Comparison of ENCODE assay signal across 15 cellular contexts in the genomic region with DNA sequence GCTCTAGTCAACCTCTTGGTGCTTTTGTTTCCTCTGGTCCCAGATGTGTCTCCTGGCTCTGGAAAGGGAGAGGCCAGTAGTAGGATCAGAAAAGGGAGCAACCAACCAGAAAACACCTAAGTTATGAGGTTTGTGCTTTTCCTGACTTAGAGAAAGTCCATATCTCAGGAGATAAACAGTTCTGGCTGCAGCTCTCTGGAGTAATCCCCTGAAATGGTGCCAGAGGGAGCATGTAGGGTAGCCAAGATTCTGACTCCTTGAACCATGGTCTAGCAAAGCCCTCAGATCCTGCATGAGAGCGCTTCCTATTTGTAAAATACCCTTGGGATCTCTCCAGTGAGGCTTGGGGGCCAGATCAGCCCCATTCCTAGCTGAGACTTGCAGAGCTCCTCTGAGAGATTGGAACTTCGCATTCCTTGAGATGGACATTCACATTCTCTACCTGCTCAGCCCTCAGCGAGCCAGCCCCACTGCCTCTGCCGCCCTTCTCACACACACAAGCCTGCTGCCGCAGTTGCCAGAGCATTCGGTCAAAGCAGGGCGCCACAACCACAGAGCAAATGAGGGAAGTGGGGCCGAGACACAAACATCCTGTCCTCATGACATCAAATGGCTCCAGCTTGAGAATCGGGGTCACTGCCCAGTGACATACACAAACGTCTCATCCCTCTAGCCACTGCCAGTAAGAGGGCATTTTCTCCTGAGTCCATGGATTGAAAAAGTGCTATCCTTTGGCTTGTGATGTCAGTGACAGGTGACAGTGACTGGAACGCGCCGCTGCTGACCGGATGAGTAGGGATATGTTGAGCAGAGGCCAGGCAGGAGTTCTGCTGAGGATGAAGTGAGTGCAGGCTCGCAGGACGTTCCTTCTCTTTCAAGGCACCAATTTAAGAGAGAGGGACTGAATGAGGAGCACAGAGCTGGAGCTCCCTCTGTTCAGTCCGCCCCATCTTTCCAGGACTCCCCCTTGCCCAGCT. TPM values are rescaled to one million over a fixed set of nuclear protein-coding genes. Genes with fewer than 3 reads are reported as not detected.
A peak's percentile ranks its signal among the peaks of the same experiment; 100 is the strongest.
DNase-seq lines count a peak whose midpoint lies in the region; ATAC-seq and TF ChIP-seq lines count a peak whose summit lies in the region.
"Had no signal": no experiment of that assay in that cellular context is flagged by ENCODE, and none has a peak within 500 bp of the region (broad histone marks: within the 10 kb centered on the region; RNA-seq: fewer than 3 reads in every experiment).

No MANE protein-coding gene starts in this region.

- H3K14ac ChIP-seq in neuronal stem cell (ENCODE audit: low read length) (no peak overlapping the region), mesenchymal stem cell (ENCODE audit: low read length in 2 of 2) (no peak overlapping the region)

- H4K8ac ChIP-seq in neuronal stem cell (ENCODE audit: low read depth, low read length) (no peak overlapping the region), mesenchymal stem cell (ENCODE audit: low read length) (no peak overlapping the region)

- no peak overlapping the region for H2BK120ac ChIP-seq in neuronal stem cell (ENCODE audit: low read depth, low read length)
- no peak overlapping the region for H2BK120ac ChIP-seq in mesenchymal stem cell (ENCODE audit: low read depth, low read length)

- H3K36me3 ChIP-seq in CD4-positive, alpha-beta memory T cell (ENCODE audit: insufficient read depth, low read length): peaks cover 9% of the 10 kb centered on the region
- H3K36me3 ChIP-seq in neuronal stem cell (replicated peaks in 1 of 2; ENCODE audit: control insufficient read depth in 2 of 2, insufficient read depth in 2 of 2, low read length in 2 of 2) (peaks cover 0 to 29% of the 10 kb centered on the region in 2 donors), mesenchymal stem cell (ENCODE audit: control insufficient read depth in 1 of 2, insufficient read depth in 2 of 2, low read depth in 1 of 2, low read length in 2 of 2) (peaks cover 14% of the 10 kb centered on the region in 2 experiments)

- peaks cover 6 to 16% of the 10 kb centered on the region in 2 donors for H3K36me3 Mint-ChIP-seq in CD4-positive, alpha-beta memory T cell
- H3K36me3 Mint-ChIP-seq in effector memory CD8-positive, alpha-beta T cell (ENCODE audit: insufficient read depth): peaks cover 31% of the 10 kb centered on the region
- H3K36me3 Mint-ChIP-seq in progenitor cell of endocrine pancreas (ENCODE audit: insufficient read depth): no peaks in the 10 kb centered on the region
- H3K36me3 Mint-ChIP-seq: brain had no signal

- no peaks in the 10 kb centered on the region for H3K79me1 ChIP-seq in neuronal stem cell (ENCODE audit: low read depth, low read length)
- H3K79me1 ChIP-seq in mesenchymal stem cell (replicated peaks; ENCODE audit: low read length, poor library complexity, severe bottlenecking): peaks cover 17% of the 10 kb centered on the region

- H3K27ac ChIP-seq in CD4-positive, alpha-beta memory T cell (ENCODE audit: low read depth, low read length): no peak overlapping the region
- H3K27ac ChIP-seq in neuronal stem cell (replicated peaks; ENCODE audit: low read length): no peak overlapping the region
- H3K27ac ChIP-seq in mesenchymal stem cell (ENCODE audit: low read length, poor library complexity, severe bottlenecking): no peak overlapping the region
- H3K27ac ChIP-seq: thyroid gland had no signal

- no peaks in the 10 kb centered on the region for H3K9me3 Mint-ChIP-seq in CD4-positive, alpha-beta memory T cell
- H3K9me3 Mint-ChIP-seq in effector memory CD8-positive, alpha-beta T cell: no peaks in the 10 kb centered on the region
- no peaks in the 10 kb centered on the region for H3K9me3 Mint-ChIP-seq in progenitor cell of endocrine pancreas (ENCODE audit: low read depth)
- H3K9me3 Mint-ChIP-seq: brain had no signal

- no peak overlapping the region for H2AFZ ChIP-seq in neuronal stem cell (ENCODE audit: low read length)
- H2AFZ ChIP-seq in mesenchymal stem cell (ENCODE audit: low read depth, low read length): no peak overlapping the region

- WGBS in neuronal stem cell (ENCODE audit: extremely low coverage in 2 of 2, insufficient read length in 2 of 2, insufficient replicate concordance in 1 of 2), 2 donors: no CpG with 5 or more reads among the region's 17 CpGs
- 88% methylated on average over 17 of the region's 17 CpGs for WGBS in mesenchymal stem cell

- H3K27ac Mint-ChIP-seq in CD4-positive, alpha-beta memory T cell: peak overlapping the region; percentile 60 to 87 (median 74)
- H3K27ac Mint-ChIP-seq in effector memory CD8-positive, alpha-beta T cell: peak overlapping the region; percentile 69 to 94
- H3K27ac Mint-ChIP-seq in progenitor cell of endocrine pancreas: no peak overlapping the region
- H3K27ac Mint-ChIP-seq: brain had no signal

- no peak overlapping the region for H2BK5ac ChIP-seq in neuronal stem cell (ENCODE audit: low read length)
- no peak overlapping the region for H2BK5ac ChIP-seq in mesenchymal stem cell (ENCODE audit: low read depth, low read length, poor library complexity, severe bottlenecking)

- POLR2A ChIA-PET in CD4-positive, alpha-beta memory T cell (lab: Charles Lee; ENCODE audit: partially characterized antibody): no interaction called here

- intact Hi-C loops in CD4-positive, alpha-beta memory T cell (cut with micrococcal nuclease): no loop called here

- peak; percentile 34 for ATAC-seq in effector memory CD8-positive, alpha-beta T cell (replicated peaks)

- CTCF ChIA-PET in CD4-positive, alpha-beta memory T cell (lab: Charles Lee; ENCODE audit: partially characterized antibody): interaction anchor here (0.9 to 28.5 kb wide), 5 partner anchors 11 to 192 kb away, joined by 3 to 523 read pairs (median 7); partner anchors contain the start of gene CORO6

- no peaks in the 10 kb centered on the region for H3K9me3 ChIP-seq in CD4-positive, alpha-beta memory T cell (ENCODE audit: control insufficient read depth in 1 of 2, low read length in 2 of 2)
- H3K9me3 ChIP-seq in neuronal stem cell (replicated peaks in 1 of 2; ENCODE audit: control insufficient read depth in 2 of 2, insufficient read depth in 1 of 2, low read depth in 1 of 2, low read length in 2 of 2) (no peaks in the 10 kb centered on the region), mesenchymal stem cell (ENCODE audit: control insufficient read depth, low read length) (no peaks in the 10 kb centered on the region)
- H3K9me3 ChIP-seq: thyroid gland had no signal

- H3K4me3 Mint-ChIP-seq in CD4-positive, alpha-beta memory T cell: peak overlapping the region in 7 of 8 donors; percentile 42 to 69 (median 54)
- H3K4me3 Mint-ChIP-seq in effector memory CD8-positive, alpha-beta T cell: peak overlapping the region; percentile 29 to 74
- H3K4me3 Mint-ChIP-seq in progenitor cell of endocrine pancreas (ENCODE audit: low read depth): no peak overlapping the region

- H3K4me1 Mint-ChIP-seq in CD4-positive, alpha-beta memory T cell: peaks cover 28 to 63% (median 48%) of the 10 kb centered on the region in 4 donors
- peaks cover 39 to 46% of the 10 kb centered on the region in 2 donors for H3K4me1 Mint-ChIP-seq in effector memory CD8-positive, alpha-beta T cell (ENCODE audit: low read depth in 2 of 2)
- H3K4me1 Mint-ChIP-seq in progenitor cell of endocrine pancreas (ENCODE audit: low read depth): peaks cover 9% of the 10 kb centered on the region

- DNase-seq in CD4-positive, alpha-beta memory T cell: no peak
- DNase-seq in NCI-H226 (peak; percentile 45), neuronal stem cell (ENCODE audit: low spot score) (no peak), mesenchymal stem cell (no peak), NCI-H526 treated with DMSO at 0.1 percent for 48 hours (lab: John Stamatoyannopoulos, UW) (no peak), progenitor cell of endocrine pancreas (ENCODE audit: low spot score, unreplicated experiment) (no peak)
- peak in 2 of 3 experiments; percentile 23 to 33 for DNase-seq in effector memory CD8-positive, alpha-beta T cell
- DNase-seq in activated CD4-positive, alpha-beta T cell treated with anti-CD3 and anti-CD28 coated beads for 48 hours: no peak
- DNase-seq: activated T-cell treated with anti-CD3 and anti-CD28 coated beads, Interleukin-2, amount 50 U/mL, for 48 hours; COR-L47; NCI-H748 treated with DMSO at 0.1 percent for 48 hours; occipital lobe; T-helper 1 cell; thyroid gland had no signal

- no peak overlapping the region for H4K91ac ChIP-seq in neuronal stem cell (ENCODE audit: low read depth, low read length, poor library complexity)
- H4K91ac ChIP-seq in mesenchymal stem cell (ENCODE audit: low read length): no peak overlapping the region

- H2BK15ac ChIP-seq in neuronal stem cell (ENCODE audit: low read length) (no peak overlapping the region), mesenchymal stem cell (ENCODE audit: low read depth, poor library complexity, severe bottlenecking) (no peak overlapping the region)

- no peak overlapping the region for H3K4me3 ChIP-seq in CD4-positive, alpha-beta memory T cell (ENCODE audit: low read length in 2 of 2)
- H3K4me3 ChIP-seq in neuronal stem cell (ENCODE audit: low read length in 2 of 2) (no peak overlapping the region), mesenchymal stem cell (ENCODE audit: insufficient read depth in 1 of 2, low read depth in 1 of 2, low read length in 2 of 2) (no peak overlapping the region)
- H3K4me3 ChIP-seq: thyroid gland had no signal

- no peak overlapping the region for H3K18ac ChIP-seq in neuronal stem cell (ENCODE audit: low read length)
- no peak overlapping the region for H3K18ac ChIP-seq in mesenchymal stem cell (ENCODE audit: low read depth in 1 of 2, low read length in 2 of 2)

- TF ChIP-seq CTCF in progenitor cell of endocrine pancreas (IDR thresholded peaks at IDR 0.05; ENCODE audit: unreplicated experiment): no peak

- no peaks in the 10 kb centered on the region for H3K27me3 Mint-ChIP-seq in CD4-positive, alpha-beta memory T cell
- no peaks in the 10 kb centered on the region for H3K27me3 Mint-ChIP-seq in effector memory CD8-positive, alpha-beta T cell
- H3K27me3 Mint-ChIP-seq in progenitor cell of endocrine pancreas: peaks cover 76% of the 10 kb centered on the region

- H3K9ac ChIP-seq in neuronal stem cell (ENCODE audit: low read depth, low read length, poor library complexity) (peak overlapping the region; percentile 60), mesenchymal stem cell (ENCODE audit: low read length) (no peak overlapping the region)

- H3K4me2 ChIP-seq in neuronal stem cell (ENCODE audit: insufficient read depth, low read length, poor library complexity, severe bottlenecking) (no peak overlapping the region), mesenchymal stem cell (ENCODE audit: low read length, poor library complexity, severe bottlenecking) (no peak overlapping the region)

- H2BK12ac ChIP-seq in neuronal stem cell (ENCODE audit: low read length): no peak overlapping the region
- H2BK12ac ChIP-seq in mesenchymal stem cell (ENCODE audit: low read length in 2 of 2): no peak overlapping the region

- H2AK5ac ChIP-seq in neuronal stem cell (ENCODE audit: low read depth, low read length) (no peak overlapping the region), mesenchymal stem cell (ENCODE audit: low read length, severe bottlenecking) (no peak overlapping the region)

- H3K23ac ChIP-seq in neuronal stem cell (ENCODE audit: low read depth, low read length, poor library complexity) (no peak overlapping the region), mesenchymal stem cell (ENCODE audit: low read length in 2 of 2) (no peak overlapping the region)

- no peaks in the 10 kb centered on the region for H3K27me3 ChIP-seq in CD4-positive, alpha-beta memory T cell (ENCODE audit: insufficient read depth, low read length)
- peaks cover 0 to 24% (median 7%) of the 10 kb centered on the region in 3 experiments for H3K27me3 ChIP-seq in neuronal stem cell (ENCODE audit: control insufficient read depth in 3 of 3, insufficient read depth in 3 of 3, low read depth in 1 of 3, low read length in 3 of 3)
- H3K27me3 ChIP-seq in mesenchymal stem cell (ENCODE audit: control insufficient read depth in 1 of 2, insufficient read depth in 1 of 2, low read length in 2 of 2): no peaks in the 10 kb centered on the region
- H3K27me3 ChIP-seq: thyroid gland had no signal

- H3K4me1 ChIP-seq in CD4-positive, alpha-beta memory T cell (ENCODE audit: insufficient read depth, low read length): peaks cover 42% of the 10 kb centered on the region
- H3K4me1 ChIP-seq in neuronal stem cell (ENCODE audit: control insufficient read depth in 2 of 2, insufficient read depth in 1 of 2, low read depth in 1 of 2, low read length in 2 of 2) (peaks cover 4 to 5% of the 10 kb centered on the region in 2 donors), mesenchymal stem cell (ENCODE audit: control insufficient read depth, insufficient read depth, low read depth, low read length) (peaks cover 16% of the 10 kb centered on the region)

- H3K4ac ChIP-seq in neuronal stem cell (ENCODE audit: low read length) (no peak overlapping the region), mesenchymal stem cell (ENCODE audit: low read depth in 1 of 2, low read length in 2 of 2) (no peak overlapping the region)

RNA-seq across cellular contexts. Expression of gene ABHD15, which starts 5.0 kb away (rescaled TPM):
- total RNA-seq in CD4-positive, alpha-beta memory T cell: 10 to 100 TPM; 18.1 to 18.8 TPM
- 10 to 100 TPM in 1 of 2 donors, 1 to 10 TPM in 1; 8.2 to 13.5 TPM for polyA plus RNA-seq in CD4-positive, alpha-beta memory T cell
- polyA plus RNA-seq in neuronal stem cell (2013, experiment 1 of 2): 2.6 TPM
- polyA plus RNA-seq in neuronal stem cell (2013, experiment 2 of 2): 2.5 TPM
- polyA plus RNA-seq in mesenchymal stem cell (2013, experiment 1 of 2): 5.5 TPM
- polyA plus RNA-seq in mesenchymal stem cell (2013, experiment 2 of 2): 5.2 TPM
- total RNA-seq in progenitor cell of endocrine pancreas: 5.3 and 5.4 TPM in 2 replicates

RNA-seq across cellular contexts. Expression of gene TP53I13, which starts 6.7 kb away (rescaled TPM):
- 100 to 1,000 TPM; 149 to 158 TPM for total RNA-seq in CD4-positive, alpha-beta memory T cell
- polyA plus RNA-seq in CD4-positive, alpha-beta memory T cell: 10 to 100 TPM; 31.5 to 47.5 TPM
- polyA plus RNA-seq in neuronal stem cell (2013, experiment 1 of 2): 32.2 TPM
- 30.4 TPM for polyA plus RNA-seq in neuronal stem cell (2013, experiment 2 of 2)
- 23.6 TPM for polyA plus RNA-seq in mesenchymal stem cell (2013, experiment 1 of 2)
- 23.8 TPM for polyA plus RNA-seq in mesenchymal stem cell (2013, experiment 2 of 2)
- 39.7 and 40.2 TPM in 2 replicates for total RNA-seq in progenitor cell of endocrine pancreas

RNA-seq across cellular contexts. Expression of gene GIT1, which starts 27.6 kb away (rescaled TPM):
- 10 to 100 TPM; 78.9 to 82.8 TPM for total RNA-seq in CD4-positive, alpha-beta memory T cell
- polyA plus RNA-seq in CD4-positive, alpha-beta memory T cell: 10 to 100 TPM in 1 of 2 donors, 1 to 10 TPM in 1; 4.2 to 24.9 TPM
- 63.2 TPM for polyA plus RNA-seq in neuronal stem cell (2013, experiment 1 of 2)
- polyA plus RNA-seq in neuronal stem cell (2013, experiment 2 of 2): 65.1 TPM
- polyA plus RNA-seq in mesenchymal stem cell (2013, experiment 1 of 2): 29.2 TPM
- 28.5 TPM for polyA plus RNA-seq in mesenchymal stem cell (2013, experiment 2 of 2)
- total RNA-seq in progenitor cell of endocrine pancreas: 51.6 and 54.9 TPM in 2 replicates

RNA-seq across cellular contexts. Expression of gene ANKRD13B, which starts 31.1 kb away (rescaled TPM):
- 1 to 10 TPM; 1.3 to 2.3 TPM for total RNA-seq in CD4-positive, alpha-beta memory T cell
- not detected for polyA plus RNA-seq in CD4-positive, alpha-beta memory T cell
- 24.5 TPM for polyA plus RNA-seq in neuronal stem cell (2013, experiment 1 of 2)
- 23.7 TPM for polyA plus RNA-seq in neuronal stem cell (2013, experiment 2 of 2)
- 3.6 TPM for polyA plus RNA-seq in mesenchymal stem cell (2013, experiment 1 of 2)
- polyA plus RNA-seq in mesenchymal stem cell (2013, experiment 2 of 2): 2.7 TPM
- total RNA-seq in progenitor cell of endocrine pancreas: 22.8 and 27.5 TPM in 2 replicates

Comparison
In these comparisons a context has a peak if more than half of its experiments do, and no peak if none do; other contexts are left out.
1. DNase-seq: peak in NCI-H226 (single experiment) and effector memory CD8-positive, alpha-beta T cell (2 of 3); none in CD4-positive, alpha-beta memory T cell (0 of 5), neuronal stem cell (single experiment), mesenchymal stem cell (single experiment), activated CD4-positive, alpha-beta T cell treated with anti-CD3 and anti-CD28 coated beads for 48 hours (single experiment), NCI-H526 treated with DMSO at 0.1 percent for 48 hours (single experiment) and progenitor cell of endocrine pancreas (single experiment).